ENCODE assay signal across 19 cellular contexts in genomic region chr4:182074842-182075241, GRCh38.
A peak's percentile ranks its signal among the peaks of the same experiment; 100 is the strongest.
DNase-seq lines count a peak whose midpoint lies in the region; TF ChIP-seq lines count a peak whose summit lies in the region.
"Had no signal": no experiment of that assay in that cellular context is flagged by ENCODE, and none has a peak within 500 bp of the region (broad histone marks: within the 10 kb centered on the region; RNA-seq: fewer than 3 reads in every experiment).

No MANE protein-coding gene starts in this region.

- H3K27ac Mint-ChIP-seq in osteocyte (ENCODE audit: unreplicated experiment) (peak overlapping the region; percentile 2), glutamatergic neuron (ENCODE audit: unreplicated experiment) (no peak overlapping the region)
- no peak overlapping the region for H3K27ac Mint-ChIP-seq in activated naive CD4-positive, alpha-beta T cell treated with anti-CD3 and anti-CD28 coated beads, Interleukin-2, amount 10 ng/mL, durations not matched to agents 7 days and 5 days
- H3K27ac Mint-ChIP-seq: CD8-positive, alpha-beta memory T cell; T-helper 17 cell had no signal

- H3K27me3 Mint-ChIP-seq in osteocyte (ENCODE audit: unreplicated experiment) (no peaks in the 10 kb centered on the region), glutamatergic neuron (ENCODE audit: unreplicated experiment) (peaks cover 5% of the 10 kb centered on the region)
- H3K27me3 Mint-ChIP-seq in activated naive CD4-positive, alpha-beta T cell treated with anti-CD3 and anti-CD28 coated beads, Interleukin-2, amount 10 ng/mL, durations not matched to agents 7 days and 5 days: no peaks in the 10 kb centered on the region
- H3K27me3 Mint-ChIP-seq: T-helper 17 cell had no signal

- peaks cover 22% of the 10 kb centered on the region for H3K4me1 Mint-ChIP-seq in osteocyte (ENCODE audit: unreplicated experiment)
- H3K4me1 Mint-ChIP-seq in glutamatergic neuron (ENCODE audit: low read depth, unreplicated experiment): no peaks in the 10 kb centered on the region
- no peaks in the 10 kb centered on the region for H3K4me1 Mint-ChIP-seq in activated naive CD4-positive, alpha-beta T cell treated with anti-CD3 and anti-CD28 coated beads, Interleukin-2, amount 10 ng/mL, durations not matched to agents 7 days and 5 days
- H3K4me1 Mint-ChIP-seq: CD8-positive, alpha-beta memory T cell; T-helper 17 cell had no signal

- no peak for TF ChIP-seq CTCF in choroid plexus epithelial cell (conservative IDR thresholded peaks at IDR 0.05; ENCODE audit: low read depth, low read length)
- TF ChIP-seq CTCF in osteocyte (IDR thresholded peaks at IDR 0.05): no peak
- TF ChIP-seq CTCF in glutamatergic neuron (IDR thresholded peaks at IDR 0.05; ENCODE audit: partially characterized antibody, unreplicated experiment): no peak

- H3K9me3 Mint-ChIP-seq in osteocyte (ENCODE audit: unreplicated experiment): no peaks in the 10 kb centered on the region
- peaks cover 4% of the 10 kb centered on the region for H3K9me3 Mint-ChIP-seq in glutamatergic neuron (ENCODE audit: unreplicated experiment)
- peaks cover 14% of the 10 kb centered on the region for H3K9me3 Mint-ChIP-seq in activated naive CD4-positive, alpha-beta T cell treated with anti-CD3 and anti-CD28 coated beads, Interleukin-2, amount 10 ng/mL, durations not matched to agents 7 days and 5 days

- H3K4me3 Mint-ChIP-seq in osteocyte (ENCODE audit: unreplicated experiment) (no peak overlapping the region), glutamatergic neuron (ENCODE audit: unreplicated experiment) (no peak overlapping the region)
- no peak overlapping the region for H3K4me3 Mint-ChIP-seq in activated naive CD4-positive, alpha-beta T cell treated with anti-CD3 and anti-CD28 coated beads, Interleukin-2, amount 10 ng/mL, durations not matched to agents 7 days and 5 days
- H3K4me3 Mint-ChIP-seq: CD8-positive, alpha-beta memory T cell; T-helper 17 cell had no signal

- DNase-seq in NCI-H748 (lab: John Stamatoyannopoulos, UW; ENCODE audit: unreplicated experiment) (peak; percentile 35), NCI-H748 treated with DMSO at 0.1 percent for 48 hours (lab: John Stamatoyannopoulos, UW) (no peak), M059J (ENCODE audit: low read depth) (peak; percentile 43), choroid plexus epithelial cell (ENCODE audit: low read depth) (peak; percentile 25), osteocyte (ENCODE audit: extremely low spot score, unreplicated experiment) (no peak), DMS79 (lab: John Stamatoyannopoulos, UW) (no peak), glutamatergic neuron (no peak)
- no peak for DNase-seq in activated naive CD4-positive, alpha-beta T cell treated with anti-CD3 and anti-CD28 coated beads, Interleukin-2, amount 10 ng/mL, durations not matched to agents 7 days and 5 days
- DNase-seq: CD8-positive, alpha-beta memory T cell; DND-41; GM23248; KG1; NCI-H1417; NCI-H1930; NCI-H2171; NCI-H446; SJCRH30; T-helper 17 cell had no signal

- CTCF ChIA-PET in activated naive CD4-positive, alpha-beta T cell treated with anti-CD3 and anti-CD28 coated beads, Interleukin-2, amount 10 ng/mL, durations not matched to agents 7 days and 5 days (lab: Charles Lee): no interaction called here

- H3K36me3 Mint-ChIP-seq in osteocyte (ENCODE audit: unreplicated experiment) (peaks cover 24% of the 10 kb centered on the region), glutamatergic neuron (ENCODE audit: unreplicated experiment) (no peaks in the 10 kb centered on the region)
- H3K36me3 Mint-ChIP-seq in activated naive CD4-positive, alpha-beta T cell treated with anti-CD3 and anti-CD28 coated beads, Interleukin-2, amount 10 ng/mL, durations not matched to agents 7 days and 5 days: no peaks in the 10 kb centered on the region
- H3K36me3 Mint-ChIP-seq: CD8-positive, alpha-beta memory T cell had no signal

- no peak overlapping the region for H3K4me3 ChIP-seq in choroid plexus epithelial cell (ENCODE audit: low read depth, low read length)
- H3K4me3 ChIP-seq: BLaER1 treated with 17β-estradiol and CSF1 and Interleukin-3, amounts not matched to agents 10 nM and 100 nM; GM23248; SJCRH30 had no signal

Comparison
In these comparisons a context has a peak if more than half of its experiments do, and no peak if none do; other contexts are left out.
1. DNase-seq: peak in NCI-H748 (single experiment), M059J (single experiment) and choroid plexus epithelial cell (single experiment); none in NCI-H748 treated with DMSO at 0.1 percent for 48 hours (single experiment), osteocyte (single experiment), DMS79 (single experiment), glutamatergic neuron (single experiment) and activated naive CD4-positive, alpha-beta T cell treated with anti-CD3 and anti-CD28 coated beads, Interleukin-2, amount 10 ng/mL, durations not matched to agents 7 days and 5 days (single experiment).